20 cellular contexts compared by ENCODE assay signal in the genomic region with DNA sequence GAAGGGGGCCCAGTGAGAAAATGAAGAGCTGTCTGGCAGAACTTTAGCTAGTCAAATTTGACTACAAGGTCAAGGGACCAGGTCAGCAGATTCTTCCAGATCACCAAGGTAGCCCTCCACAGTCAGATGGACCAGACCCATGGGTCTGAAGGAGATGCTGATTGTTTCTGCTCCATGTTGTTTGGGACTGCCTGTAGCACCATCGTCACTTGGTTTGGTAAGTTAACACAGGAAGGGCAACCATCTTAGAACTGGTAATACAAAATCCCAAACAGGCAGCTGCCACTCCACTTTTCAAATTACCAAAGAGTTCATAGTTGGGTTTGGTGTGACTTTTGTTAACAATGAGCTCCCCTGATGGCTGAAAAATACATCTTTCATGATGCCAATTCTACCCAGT. TPM values are rescaled to one million over a fixed set of nuclear protein-coding genes. Genes with fewer than 3 reads are reported as not detected.
DNase-seq lines count a peak whose midpoint lies in the region; ATAC-seq and TF ChIP-seq lines count a peak whose summit lies in the region.
"Had no signal": no experiment of that assay in that cellular context is flagged by ENCODE, and none has a peak within 500 bp of the region (broad histone marks: within the 10 kb centered on the region; RNA-seq: fewer than 3 reads in every experiment).

No MANE protein-coding gene starts in this region.

- CTCF ChIA-PET in activated CD4-positive, alpha-beta T cell treated with anti-CD3 and anti-CD28 coated beads, Interleukin-2, amount 10 ng/mL, durations not matched to agents 7 days and 5 days (lab: Charles Lee), result interaction anchor here (0.9 to 3.8 kb wide), 4 partner anchors 9 to 92 kb away, joined by 3 to 20 read pairs (median 6); partner anchors contain the start of gene ITPKB

- peak overlapping the region; percentile 76 for H3K27ac Mint-ChIP-seq in activated CD4-positive, alpha-beta T cell treated with anti-CD3 and anti-CD28 coated beads, Interleukin-2, amount 10 ng/mL, durations not matched to agents 7 days and 5 days
- H3K27ac Mint-ChIP-seq in T-helper 17 cell, result peak overlapping the region; percentile 97
- H3K27ac Mint-ChIP-seq in endodermal cell, result peak overlapping the region; percentile 69
- H3K27ac Mint-ChIP-seq in stimulated activated naive B cell treated with anti-CD40 and anti-IgM and Interleukin-4, amounts not matched to agents 10 μg/mL and 1 μg/mL and 100 μg/mL, for 72 hours, result peak overlapping the region; percentile 76

- no peak for ATAC-seq in T-helper 17 cell
- no peak for ATAC-seq in stimulated activated naive B cell treated with anti-CD40 and anti-IgM and Interleukin-4, amounts not matched to agents 10 μg/mL and 1 μg/mL and 100 μg/mL, for 72 hours (replicated peaks)
- no peak for ATAC-seq in GM21786 (IDR thresholded peaks at IDR 0.05; ENCODE audit: unreplicated experiment)
- ATAC-seq: A549, heart left ventricle, SK-N-SH treated with all-trans-retinoic acid at 6 μM for 48 hours had no signal

- no peaks in the 10 kb centered on the region for H3K27me3 ChIP-seq in endodermal cell (ENCODE audit: control insufficient read depth, insufficient read depth, low read length, poor library complexity, severe bottlenecking)
- H3K27me3 ChIP-seq: heart left ventricle, ovary had no signal

- POLR2A ChIA-PET in activated CD4-positive, alpha-beta T cell treated with anti-CD3 and anti-CD28 coated beads, Interleukin-2, amount 10 ng/mL, durations not matched to agents 7 days and 5 days (lab: Charles Lee), result interaction anchor here (0.7 kb wide), 1 partner anchor 20 kb away, joined by 3 read pairs; no protein-coding TSS in a partner anchor

- no peaks in the 10 kb centered on the region for H3K9me3 Mint-ChIP-seq in activated CD4-positive, alpha-beta T cell treated with anti-CD3 and anti-CD28 coated beads, Interleukin-2, amount 10 ng/mL, durations not matched to agents 7 days and 5 days
- no peaks in the 10 kb centered on the region for H3K9me3 Mint-ChIP-seq in endodermal cell
- H3K9me3 Mint-ChIP-seq in stimulated activated naive B cell treated with anti-CD40 and anti-IgM and Interleukin-4, amounts not matched to agents 10 μg/mL and 1 μg/mL and 100 μg/mL, for 72 hours, result no peaks in the 10 kb centered on the region

- peaks cover 94% of the 10 kb centered on the region for H3K36me3 Mint-ChIP-seq in activated CD4-positive, alpha-beta T cell treated with anti-CD3 and anti-CD28 coated beads, Interleukin-2, amount 10 ng/mL, durations not matched to agents 7 days and 5 days (ENCODE audit: low read depth)
- H3K36me3 Mint-ChIP-seq in T-helper 17 cell (ENCODE audit: low read depth) (peaks cover 25% of the 10 kb centered on the region), endodermal cell (ENCODE audit: low read depth) (peaks cover 56% of the 10 kb centered on the region)
- peaks cover 67 to 86% of the 10 kb centered on the region in 2 donors for H3K36me3 Mint-ChIP-seq in stimulated activated naive B cell treated with anti-CD40 and anti-IgM and Interleukin-4, amounts not matched to agents 10 μg/mL and 1 μg/mL and 100 μg/mL, for 72 hours

- H3K4me1 Mint-ChIP-seq in activated CD4-positive, alpha-beta T cell treated with anti-CD3 and anti-CD28 coated beads, Interleukin-2, amount 10 ng/mL, durations not matched to agents 7 days and 5 days, result peaks cover 97% of the 10 kb centered on the region
- H3K4me1 Mint-ChIP-seq in T-helper 17 cell, result peaks cover 79% of the 10 kb centered on the region
- peaks cover 65% of the 10 kb centered on the region for H3K4me1 Mint-ChIP-seq in endodermal cell
- peaks cover 73 to 95% of the 10 kb centered on the region in 2 donors for H3K4me1 Mint-ChIP-seq in stimulated activated naive B cell treated with anti-CD40 and anti-IgM and Interleukin-4, amounts not matched to agents 10 μg/mL and 1 μg/mL and 100 μg/mL, for 72 hours

- no peak overlapping the region for H3K4me3 ChIP-seq in endodermal cell (ENCODE audit: low read length)
- H3K4me3 ChIP-seq: A549, ovary had no signal

- 100% methylated on average over 1 of the region's 1 CpG for WGBS in endodermal cell (ENCODE audit: insufficient coverage in 1 of 2, insufficient read length in 1 of 2), 2 experiments

- H3K4me3 Mint-ChIP-seq in activated CD4-positive, alpha-beta T cell treated with anti-CD3 and anti-CD28 coated beads, Interleukin-2, amount 10 ng/mL, durations not matched to agents 7 days and 5 days, result peak overlapping the region; percentile 87
- H3K4me3 Mint-ChIP-seq in T-helper 17 cell (peak overlapping the region; percentile 93), endodermal cell (no peak overlapping the region)
- H3K4me3 Mint-ChIP-seq in stimulated activated naive B cell treated with anti-CD40 and anti-IgM and Interleukin-4, amounts not matched to agents 10 μg/mL and 1 μg/mL and 100 μg/mL, for 72 hours, result peak overlapping the region; percentile 39 to 41

- no peaks in the 10 kb centered on the region for H3K27me3 Mint-ChIP-seq in activated CD4-positive, alpha-beta T cell treated with anti-CD3 and anti-CD28 coated beads, Interleukin-2, amount 10 ng/mL, durations not matched to agents 7 days and 5 days
- no peaks in the 10 kb centered on the region for H3K27me3 Mint-ChIP-seq in T-helper 17 cell
- no peaks in the 10 kb centered on the region for H3K27me3 Mint-ChIP-seq in endodermal cell (ENCODE audit: insufficient read depth)
- H3K27me3 Mint-ChIP-seq in stimulated activated naive B cell treated with anti-CD40 and anti-IgM and Interleukin-4, amounts not matched to agents 10 μg/mL and 1 μg/mL and 100 μg/mL, for 72 hours, result no peaks in the 10 kb centered on the region

- H3K9ac ChIP-seq in endodermal cell (ENCODE audit: extremely low read depth, low read length, poor library complexity, severe bottlenecking), result no peak overlapping the region

- TF ChIP-seq CTCF in endodermal cell (conservative IDR thresholded peaks at IDR 0.05), result no peak

- peaks cover 57% of the 10 kb centered on the region for H3K36me3 ChIP-seq in endodermal cell (ENCODE audit: control insufficient read depth, insufficient read depth, low read length)
- H3K36me3 ChIP-seq: ovary had no signal

- H3K4me1 ChIP-seq in endodermal cell (ENCODE audit: control insufficient read depth, insufficient read depth, low read length), result peaks cover 16% of the 10 kb centered on the region
- H3K4me1 ChIP-seq: A549 had no signal

- no peak overlapping the region for H3K27ac ChIP-seq in endodermal cell (ENCODE audit: low read depth, low read length)
- H3K27ac ChIP-seq: A549, HL-60, ovary, VCaP had no signal

- H3K9me3 ChIP-seq in T-helper 17 cell (ENCODE audit: control insufficient read depth, low read length, poor library complexity, severe bottlenecking), result no peaks in the 10 kb centered on the region
- no peaks in the 10 kb centered on the region for H3K9me3 ChIP-seq in endodermal cell (ENCODE audit: control insufficient read depth, low read length)
- H3K9me3 ChIP-seq: A549, heart left ventricle, ovary had no signal

- DNase-seq in activated CD4-positive, alpha-beta T cell treated with anti-CD3 and anti-CD28 coated beads, Interleukin-2, amount 10 ng/mL, durations not matched to agents 7 days and 5 days, result no peak
- no peak for DNase-seq in activated CD4-positive, alpha-beta T cell treated with anti-CD3 and anti-CD28 coated beads, Interleukin-2, amount 50 U/mL, for 4 hours
- DNase-seq in T-helper 17 cell (no peak), endodermal cell (no peak), hepatic stellate cell (ENCODE audit: low spot score) (no peak), GF-D8 (lab: John Stamatoyannopoulos, UW) (no peak)
- no peak for DNase-seq in stimulated activated naive B cell treated with anti-CD40 and anti-IgM and Interleukin-4, amounts not matched to agents 10 μg/mL and 1 μg/mL and 100 μg/mL, for 72 hours
- DNase-seq: cortex of kidney, heart left ventricle, KBM-7, NCI-H1105 treated with DMSO at 0.1 percent for 48 hours, NCI-H2227 treated with DMSO at 0.1 percent for 48 hours, OCI-M1, ovary, small intestine had no signal

RNA-seq across cellular contexts. Expression of gene ITPKB, which starts 9.0 kb away (rescaled TPM):
- total RNA-seq in activated CD4-positive, alpha-beta T cell treated with anti-CD3 and anti-CD28 coated beads, Interleukin-2, amount 10 ng/mL, durations not matched to agents 7 days and 5 days, result 10 to 100 TPM; 61.1 to 64.0 TPM
- total RNA-seq in T-helper 17 cell, result 100 to 1,000 TPM; 128 to 166 TPM
- 10 to 100 TPM; 22.4 to 28.3 TPM for total RNA-seq in endodermal cell
- polyA plus RNA-seq in endodermal cell (2013, experiment 1 of 2), result 12.3 TPM
- 12.3 TPM for polyA plus RNA-seq in endodermal cell (2013, experiment 2 of 2)
